Comparison of ENCODE assay signal across 12 cellular contexts in genomic region chr9:127780126-127780885, GRCh38. TPM values are rescaled to one million over a fixed set of nuclear protein-coding genes. Genes with fewer than 3 reads are reported as not detected.
DNase-seq lines count a peak whose midpoint lies in the region; ATAC-seq and TF ChIP-seq lines count a peak whose summit lies in the region.
"Had no signal": no experiment of that assay in that cellular context is flagged by ENCODE, and none has a peak within 500 bp of the region (broad histone marks: within the 10 kb centered on the region; RNA-seq: fewer than 3 reads in every experiment).

No MANE protein-coding gene starts in this region.

- no peaks in the 10 kb centered on the region for H3K36me3 ChIP-seq in BE2C
- H3K36me3 ChIP-seq in H7 (replicated peaks; ENCODE audit: control insufficient read depth, insufficient read depth, low read length), result no peaks in the 10 kb centered on the region
- H3K36me3 ChIP-seq in uterus, result no peaks in the 10 kb centered on the region
- H3K36me3 ChIP-seq: right atrium auricular region, SJCRH30 had no signal

- H3K9me3 ChIP-seq in BE2C (no peaks in the 10 kb centered on the region), uterus (no peaks in the 10 kb centered on the region)
- H3K9me3 ChIP-seq: right atrium auricular region, SJCRH30 had no signal

- no peak for TF ChIP-seq POLR2A in uterus (IDR thresholded peaks at IDR 0.05)

- intact Hi-C loops in activated T-helper 1 cell treated with anti-CD3 and anti-CD28 coated beads, Interleukin-12 subunit alpha, Interleukin-12 subunit beta, Interleukin-2, Interleukin-4 antibody, amounts not matched to agents 30 ng/mL and 10 ng/mL and 1 ng/mL, durations not matched to agents 14 hours and 24 hours and 36 hours (cut with micrococcal nuclease), result no loop called here
- intact Hi-C loops in uterus (cut with DNase I; ENCODE audit: low total_unique reads), result no loop called here

- peak overlapping the region; percentile 30 for H3K4me3 Mint-ChIP-seq in activated T-helper 1 cell treated with anti-CD3 and anti-CD28 coated beads, Interleukin-12 subunit alpha, Interleukin-12 subunit beta, Interleukin-2, Interleukin-4 antibody, amounts not matched to agents 30 ng/mL and 10 ng/mL and 1 ng/mL, durations not matched to agents 14 hours and 24 hours and 36 hours

- H3K27me3 ChIP-seq in BE2C (no peaks in the 10 kb centered on the region), H7 (ENCODE audit: control insufficient read depth, insufficient read depth, low read length) (no peaks in the 10 kb centered on the region), uterus (no peaks in the 10 kb centered on the region)
- H3K27me3 ChIP-seq: right atrium auricular region, SJCRH30 had no signal

- H3K27ac Mint-ChIP-seq in activated T-helper 1 cell treated with anti-CD3 and anti-CD28 coated beads, Interleukin-12 subunit alpha, Interleukin-12 subunit beta, Interleukin-2, Interleukin-4 antibody, amounts not matched to agents 30 ng/mL and 10 ng/mL and 1 ng/mL, durations not matched to agents 14 hours and 24 hours and 36 hours, result peak overlapping the region; percentile 99

- H3K4me1 ChIP-seq in BE2C (peaks cover 19% of the 10 kb centered on the region), uterus (no peaks in the 10 kb centered on the region)

- H3K9me3 Mint-ChIP-seq in activated T-helper 1 cell treated with anti-CD3 and anti-CD28 coated beads, Interleukin-12 subunit alpha, Interleukin-12 subunit beta, Interleukin-2, Interleukin-4 antibody, amounts not matched to agents 30 ng/mL and 10 ng/mL and 1 ng/mL, durations not matched to agents 14 hours and 24 hours and 36 hours, result no peaks in the 10 kb centered on the region

- no peak overlapping the region for H3K27ac ChIP-seq in uterus

- peaks cover 74% of the 10 kb centered on the region for H3K4me1 Mint-ChIP-seq in activated T-helper 1 cell treated with anti-CD3 and anti-CD28 coated beads, Interleukin-12 subunit alpha, Interleukin-12 subunit beta, Interleukin-2, Interleukin-4 antibody, amounts not matched to agents 30 ng/mL and 10 ng/mL and 1 ng/mL, durations not matched to agents 14 hours and 24 hours and 36 hours (ENCODE audit: low read depth)

- H3K36me3 Mint-ChIP-seq in activated T-helper 1 cell treated with anti-CD3 and anti-CD28 coated beads, Interleukin-12 subunit alpha, Interleukin-12 subunit beta, Interleukin-2, Interleukin-4 antibody, amounts not matched to agents 30 ng/mL and 10 ng/mL and 1 ng/mL, durations not matched to agents 14 hours and 24 hours and 36 hours (ENCODE audit: low read depth), result peaks cover 15% of the 10 kb centered on the region

- H3K4me3 ChIP-seq in BE2C (ENCODE audit: low read depth, low read length) (no peak overlapping the region), H7 (ENCODE audit: insufficient read depth, low read depth, low read length) (no peak overlapping the region), uterus (no peak overlapping the region)
- H3K4me3 ChIP-seq: right atrium auricular region, SJCRH30 had no signal

- H3K27me3 Mint-ChIP-seq in activated T-helper 1 cell treated with anti-CD3 and anti-CD28 coated beads, Interleukin-12 subunit alpha, Interleukin-12 subunit beta, Interleukin-2, Interleukin-4 antibody, amounts not matched to agents 30 ng/mL and 10 ng/mL and 1 ng/mL, durations not matched to agents 14 hours and 24 hours and 36 hours (ENCODE audit: insufficient read depth), result no peaks in the 10 kb centered on the region

- DNase-seq in BE2C, result peak; percentile 36
- peak; percentile 56 for DNase-seq in H7
- no peak for DNase-seq in activated T-helper 1 cell treated with anti-CD3 and anti-CD28 coated beads, Interleukin-12 subunit alpha, Interleukin-12 subunit beta, Interleukin-2, Interleukin-4 antibody, amounts not matched to agents 30 ng/mL and 10 ng/mL and 1 ng/mL, durations not matched to agents 14 hours and 24 hours and 36 hours (ENCODE audit: low spot score)
- peak; percentile 82 for DNase-seq in medulla oblongata (ENCODE audit: extremely low spot score)
- no peak for DNase-seq in mucosa of gallbladder (ENCODE audit: low spot score)
- DNase-seq in uterus, result no peak
- DNase-seq in omental fat pad (ENCODE audit: low spot score), result no peak
- DNase-seq: Calu3, NCI-H2029 treated with DMSO at 0.1 percent for 48 hours had no signal

- ATAC-seq in HG03108 (IDR thresholded peaks at IDR 0.05; ENCODE audit: unreplicated experiment) (no peak), omental fat pad (ENCODE audit: low FRiP score) (no peak)

- no peak for TF ChIP-seq CTCF in BE2C (IDR thresholded peaks at IDR 0.05; ENCODE audit: low read depth, low read length)
- TF ChIP-seq CTCF in uterus (IDR thresholded peaks at IDR 0.05), result no peak
- no peak for TF ChIP-seq CTCF in omental fat pad (IDR thresholded peaks at IDR 0.05)

RNA-seq across cellular contexts. Expression of gene SH2D3C, which starts 1.8 kb away (rescaled TPM):
- polyA plus RNA-seq in BE2C (2012; ENCODE audit: insufficient read depth, insufficient read length, low read depth), result 12.5 TPM
- 0.26 and 0.42 TPM in 2 replicates for total RNA-seq in H7 (2014; rRNA removed; shearing (Covaris generic))
- 30.0 and 30.4 TPM in 2 replicates for total RNA-seq in activated T-helper 1 cell treated with anti-CD3 and anti-CD28 coated beads, Interleukin-12 subunit alpha, Interleukin-12 subunit beta, Interleukin-2, Interleukin-4 antibody, amounts not matched to agents 30 ng/mL and 10 ng/mL and 1 ng/mL, durations not matched to agents 14 hours and 24 hours and 36 hours
- total RNA-seq in mucosa of gallbladder (9.1 TPM), uterus (10 to 100 TPM in 3 of 4 donors, 1 to 10 TPM in 1; 3.6 to 38.1 (median 19.8) TPM), omental fat pad (10 to 100 TPM in 3 of 4 donors, 1 to 10 TPM in 1; 7.1 to 33.6 (median 17.2) TPM)
- total RNA-seq: Calu3 had no signal

RNA-seq across cellular contexts. Expression of gene CDK9, which starts 5.5 kb away (rescaled TPM):
- 167 TPM for polyA plus RNA-seq in BE2C (2012; ENCODE audit: insufficient read depth, insufficient read length, low read depth)
- 51.5 and 56.6 TPM in 2 replicates for total RNA-seq in H7 (2014; rRNA removed; shearing (Covaris generic))
- total RNA-seq in activated T-helper 1 cell treated with anti-CD3 and anti-CD28 coated beads, Interleukin-12 subunit alpha, Interleukin-12 subunit beta, Interleukin-2, Interleukin-4 antibody, amounts not matched to agents 30 ng/mL and 10 ng/mL and 1 ng/mL, durations not matched to agents 14 hours and 24 hours and 36 hours, result 97.3 and 105 TPM in 2 replicates
- total RNA-seq in mucosa of gallbladder (92.7 TPM), uterus (100 to 1,000 TPM in 1 of 4 donors, 10 to 100 TPM in 3; 30.0 to 175 (median 77.4) TPM), omental fat pad (100 to 1,000 TPM in 1 of 4 donors, 10 to 100 TPM in 3; 69.8 to 117 (median 85.8) TPM)

RNA-seq across cellular contexts. Expression of gene FPGS, which starts 22.4 kb away (rescaled TPM):
- 75.4 TPM for polyA plus RNA-seq in BE2C (2012; ENCODE audit: insufficient read depth, insufficient read length, low read depth)
- total RNA-seq in H7 (2014; rRNA removed; shearing (Covaris generic)), result 84.9 and 92.2 TPM in 2 replicates
- 128 and 130 TPM in 2 replicates for total RNA-seq in activated T-helper 1 cell treated with anti-CD3 and anti-CD28 coated beads, Interleukin-12 subunit alpha, Interleukin-12 subunit beta, Interleukin-2, Interleukin-4 antibody, amounts not matched to agents 30 ng/mL and 10 ng/mL and 1 ng/mL, durations not matched to agents 14 hours and 24 hours and 36 hours
- total RNA-seq in mucosa of gallbladder (74.7 TPM), uterus (100 to 1,000 TPM in 1 of 4 donors, 10 to 100 TPM in 3; 11.5 to 128 (median 46.6) TPM), omental fat pad (100 to 1,000 TPM in 2 of 4 donors, 10 to 100 TPM in 2; 87.1 to 167 (median 99.5) TPM)

RNA-seq across cellular contexts. Expression of gene TOR2A, which starts 45.2 kb away (rescaled TPM):
- 33.8 TPM for polyA plus RNA-seq in BE2C (2012; ENCODE audit: insufficient read depth, insufficient read length, low read depth)
- total RNA-seq in H7 (2014; rRNA removed; shearing (Covaris generic)), result 13.7 and 19.3 TPM in 2 replicates
- total RNA-seq in activated T-helper 1 cell treated with anti-CD3 and anti-CD28 coated beads, Interleukin-12 subunit alpha, Interleukin-12 subunit beta, Interleukin-2, Interleukin-4 antibody, amounts not matched to agents 30 ng/mL and 10 ng/mL and 1 ng/mL, durations not matched to agents 14 hours and 24 hours and 36 hours, result 16.6 and 18.9 TPM in 2 replicates
- total RNA-seq in mucosa of gallbladder (21.7 TPM), uterus (10 to 100 TPM in 2 of 4 donors, 1 to 10 TPM in 2; 2.0 to 73.8 (median 7.0) TPM), omental fat pad (10 to 100 TPM in 2 of 4 donors, 1 to 10 TPM in 2; 6.2 to 15.8 (median 11.0) TPM)

Comparison
In these comparisons a context has a peak if more than half of its experiments do, and no peak if none do; other contexts are left out.
1. DNase-seq: peak in BE2C (single experiment), H7 (single experiment) and medulla oblongata (single experiment); none in activated T-helper 1 cell treated with anti-CD3 and anti-CD28 coated beads, Interleukin-12 subunit alpha, Interleukin-12 subunit beta, Interleukin-2, Interleukin-4 antibody, amounts not matched to agents 30 ng/mL and 10 ng/mL and 1 ng/mL, durations not matched to agents 14 hours and 24 hours and 36 hours (single experiment), mucosa of gallbladder (single experiment), uterus (0 of 2) and omental fat pad (single experiment).